ENCODE assay signal across 18 cellular contexts in genomic region chr6:33853736-33854135, GRCh38. TPM values are rescaled to one million over a fixed set of nuclear protein-coding genes. Genes with fewer than 3 reads are reported as not detected.
DNase-seq lines count a peak whose midpoint lies in the region; ATAC-seq and TF ChIP-seq lines count a peak whose summit lies in the region.
"Had no signal": no experiment of that assay in that cellular context is flagged by ENCODE, and none has a peak within 500 bp of the region (broad histone marks: within the 10 kb centered on the region; RNA-seq: fewer than 3 reads in every experiment).

No MANE protein-coding gene starts in this region.

- no peak for ATAC-seq in WTC11

- no peaks in the 10 kb centered on the region for H3K9me3 ChIP-seq in BE2C
- H3K9me3 ChIP-seq in HAP-1 = no peaks in the 10 kb centered on the region

- CTCF ChIA-PET in activated naive CD4-positive, alpha-beta T cell treated with anti-CD3 and anti-CD28 coated beads for 36 hours (lab: Charles Lee) = no interaction called here
- CTCF ChIA-PET in WTC11 (lab: Charles Lee) = interaction anchor here (0.7 to 2.2 kb wide), 6 partner anchors 73 to 301 kb away, joined by 3 to 6 read pairs (median 3); no protein-coding TSS in a partner anchor

- H3K27ac Mint-ChIP-seq in activated naive CD4-positive, alpha-beta T cell treated with anti-CD3 and anti-CD28 coated beads, Interleukin-2, amount 50 U/mL, for 24 hours = peak overlapping the region; percentile 4
- no peak overlapping the region for H3K27ac Mint-ChIP-seq in activated naive CD4-positive, alpha-beta T cell treated with anti-CD3 and anti-CD28 coated beads for 36 hours
- no peak overlapping the region for H3K27ac Mint-ChIP-seq in WTC11
- peak overlapping the region; percentile 38 to 73 (median 63) for H3K27ac Mint-ChIP-seq in nephron

- H3K4me1 ChIP-seq in BE2C = peaks cover 28% of the 10 kb centered on the region
- H3K4me1 ChIP-seq in HAP-1 = peaks cover 5% of the 10 kb centered on the region; the same call in 1 of the 2 replicates

- no peak for DNase-seq in activated naive CD4-positive, alpha-beta T cell treated with anti-CD3 and anti-CD28 coated beads for 36 hours
- DNase-seq in WTC11 (ENCODE audit: low spot score) (no peak), BE2C (no peak), HAP-1 (ENCODE audit: low spot score in 2 of 2) (no peak)
- DNase-seq: ACHN; AML-193; Calu3; CD4-positive, alpha-beta memory T cell; COR-L47; DMS53; GF-D8; GOT3; HCEC 1CT had no signal

- H3K4me3 ChIP-seq in BE2C (ENCODE audit: low read depth, low read length) (no peak overlapping the region), HAP-1 (no peak overlapping the region)

- intact Hi-C loops in activated naive CD4-positive, alpha-beta T cell treated with anti-CD3 and anti-CD28 coated beads for 36 hours (cut with micrococcal nuclease) = loop anchor here (10.0 kb wide), 1 partner anchor 301 kb away; no protein-coding TSS in a partner anchor

- in situ Hi-C loops in HAP-1 (cut with MboI; ENCODE audit: low sequenced_read_pairs) = no loop called here

- H3K36me3 ChIP-seq in BE2C (no peaks in the 10 kb centered on the region), HAP-1 (replicated peaks) (no peaks in the 10 kb centered on the region)

- H3K27me3 ChIP-seq in BE2C (no peaks in the 10 kb centered on the region), HAP-1 (ENCODE audit: low read depth) (no peaks in the 10 kb centered on the region)

- TF ChIP-seq CTCF in WTC11 (IDR thresholded peaks at IDR 0.05) = no peak
- no peak for TF ChIP-seq CTCF in nephron (IDR thresholded peaks at IDR 0.05; ENCODE audit: unreplicated experiment in 3 of 3)
- no peak for TF ChIP-seq CTCF in BE2C (IDR thresholded peaks at IDR 0.05; ENCODE audit: low read depth, low read length)

- no peaks in the 10 kb centered on the region for H3K27me3 Mint-ChIP-seq in activated naive CD4-positive, alpha-beta T cell treated with anti-CD3 and anti-CD28 coated beads, Interleukin-2, amount 50 U/mL, for 24 hours
- H3K27me3 Mint-ChIP-seq in activated naive CD4-positive, alpha-beta T cell treated with anti-CD3 and anti-CD28 coated beads for 36 hours (ENCODE audit: low read depth) = no peaks in the 10 kb centered on the region
- H3K27me3 Mint-ChIP-seq in WTC11 (ENCODE audit: low read depth) (peaks cover 3% of the 10 kb centered on the region; the same call in 1 of the 2 replicates), nephron (ENCODE audit: low read depth) (peaks cover 24% of the 10 kb centered on the region)

- POLR2A ChIA-PET in WTC11 (lab: Charles Lee) = interaction anchor here (1.1 kb wide), 1 partner anchor 10 kb away, joined by 3 read pairs; no protein-coding TSS in a partner anchor

- no peak overlapping the region for H3K4me3 Mint-ChIP-seq in activated naive CD4-positive, alpha-beta T cell treated with anti-CD3 and anti-CD28 coated beads, Interleukin-2, amount 50 U/mL, for 24 hours
- H3K4me3 Mint-ChIP-seq in activated naive CD4-positive, alpha-beta T cell treated with anti-CD3 and anti-CD28 coated beads for 36 hours = no peak overlapping the region
- H3K4me3 Mint-ChIP-seq in WTC11 (no peak overlapping the region), nephron (peak overlapping the region in 1 of 3 experiments; percentile 6)

- H3K9me3 Mint-ChIP-seq in activated naive CD4-positive, alpha-beta T cell treated with anti-CD3 and anti-CD28 coated beads, Interleukin-2, amount 50 U/mL, for 24 hours = no peaks in the 10 kb centered on the region
- H3K9me3 Mint-ChIP-seq in activated naive CD4-positive, alpha-beta T cell treated with anti-CD3 and anti-CD28 coated beads for 36 hours = no peaks in the 10 kb centered on the region
- H3K9me3 Mint-ChIP-seq in WTC11 (no peaks in the 10 kb centered on the region), nephron (no peaks in the 10 kb centered on the region)

- H3K4me1 Mint-ChIP-seq in activated naive CD4-positive, alpha-beta T cell treated with anti-CD3 and anti-CD28 coated beads, Interleukin-2, amount 50 U/mL, for 24 hours = peaks cover 43% of the 10 kb centered on the region
- peaks cover 24% of the 10 kb centered on the region for H3K4me1 Mint-ChIP-seq in activated naive CD4-positive, alpha-beta T cell treated with anti-CD3 and anti-CD28 coated beads for 36 hours (ENCODE audit: low read depth)
- H3K4me1 Mint-ChIP-seq in WTC11 = peaks cover 24% of the 10 kb centered on the region
- H3K4me1 Mint-ChIP-seq in nephron = peaks cover 55% of the 10 kb centered on the region

- H3K36me3 Mint-ChIP-seq in activated naive CD4-positive, alpha-beta T cell treated with anti-CD3 and anti-CD28 coated beads, Interleukin-2, amount 50 U/mL, for 24 hours = no peaks in the 10 kb centered on the region
- no peaks in the 10 kb centered on the region for H3K36me3 Mint-ChIP-seq in activated naive CD4-positive, alpha-beta T cell treated with anti-CD3 and anti-CD28 coated beads for 36 hours (ENCODE audit: low read depth)
- H3K36me3 Mint-ChIP-seq in WTC11 (no peaks in the 10 kb centered on the region), nephron (ENCODE audit: low read depth) (no peaks in the 10 kb centered on the region)
- H3K36me3 Mint-ChIP-seq: CD4-positive, alpha-beta memory T cell had no signal

TF ChIP-seq in WTC11, 78 proteins besides CTCF, POLR2A, EP300 and RAD21:
- TF ChIP-seq ESRRA (CRISPR knock-in tag; IDR thresholded peaks at IDR 0.05; ENCODE audit: borderline replicate concordance) (peak; percentile 38; the same call in 1 of the 2 replicates), RORB (CRISPR knock-in tag; IDR thresholded peaks at IDR 0.05) (no peak)

RNA-seq across cellular contexts. Expression of gene MLN, which starts 49.9 kb away (rescaled TPM):
- total RNA-seq in activated naive CD4-positive, alpha-beta T cell treated with anti-CD3 and anti-CD28 coated beads for 36 hours = not detected
- total RNA-seq in WTC11 (2021) = not detected in 3 replicates
- polyA plus RNA-seq in BE2C (2012; ENCODE audit: insufficient read depth, insufficient read length, low read depth) = not detected
- total RNA-seq: Calu3; CD4-positive, alpha-beta memory T cell; Daoy; G401 had no signal
- polyA plus RNA-seq: BJ; CD4-positive, alpha-beta memory T cell had no signal

Comparison
In these comparisons a context has a peak if more than half of its experiments do, and no peak if none do; other contexts are left out.
1. H3K27ac Mint-ChIP-seq: peak in activated naive CD4-positive, alpha-beta T cell treated with anti-CD3 and anti-CD28 coated beads, Interleukin-2, amount 50 U/mL, for 24 hours (single experiment) and nephron (3 of 3); none in activated naive CD4-positive, alpha-beta T cell treated with anti-CD3 and anti-CD28 coated beads for 36 hours (single experiment) and WTC11 (single experiment).